8 cellular contexts compared by ENCODE assay signal in the genomic region with DNA sequence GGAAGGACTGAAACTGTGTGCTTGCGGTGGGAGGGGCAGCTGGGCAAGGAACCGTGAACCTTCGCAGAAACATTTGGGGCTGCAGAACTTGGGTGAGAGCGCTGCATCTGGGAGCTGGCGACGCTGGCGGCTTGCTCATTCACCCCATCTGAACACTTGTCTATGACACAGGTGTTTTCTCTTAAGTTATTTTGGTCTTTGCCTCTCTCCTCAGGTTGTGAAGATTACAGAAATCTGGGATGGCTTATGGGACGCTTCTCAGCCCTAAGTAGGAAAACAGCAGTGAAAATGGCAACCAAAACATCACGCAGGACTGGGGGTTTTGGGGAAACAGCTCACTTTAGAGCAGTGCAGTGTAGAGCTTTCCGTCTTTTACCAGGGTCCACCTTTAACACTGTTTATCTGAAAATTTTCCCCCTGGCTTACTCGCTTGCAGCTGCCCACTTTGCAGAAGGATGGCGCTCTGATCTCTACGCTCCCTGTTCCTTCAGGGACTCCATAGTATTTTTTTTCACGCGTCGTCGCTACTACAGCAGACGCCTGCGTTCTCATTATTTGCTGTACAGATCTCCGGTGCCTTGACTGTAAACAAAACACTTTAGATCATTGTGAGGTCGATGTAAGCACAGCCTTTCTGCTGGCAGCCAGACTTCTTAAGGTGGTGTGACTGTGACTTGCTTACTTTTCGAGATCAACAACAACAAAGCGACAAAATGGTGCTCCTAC. TPM values are rescaled to one million over a fixed set of nuclear protein-coding genes. Genes with fewer than 3 reads are reported as not detected.
DNase-seq lines count a peak whose midpoint lies in the region; ATAC-seq and TF ChIP-seq lines count a peak whose summit lies in the region.

No MANE protein-coding gene starts in this region.

- peaks cover 31% of the 10 kb centered on the region for H3K4me1 ChIP-seq in PC-3 (ENCODE audit: insufficient read depth, low read length)

- H3K4me2 ChIP-seq in PC-3 (ENCODE audit: low read length) = peak overlapping the region; percentile 88

- peaks cover 34% of the 10 kb centered on the region for H3K79me2 ChIP-seq in PC-3 (ENCODE audit: low read length)

- no peaks in the 10 kb centered on the region for H3K27me3 ChIP-seq in PC-3 (ENCODE audit: low read length)

- peaks cover 12% of the 10 kb centered on the region for H3K36me3 ChIP-seq in PC-3 (ENCODE audit: low read depth, low read length)

- H3K9ac ChIP-seq in PC-3 (ENCODE audit: low read length) = peak overlapping the region; percentile 38

- CTCF ChIA-PET in GM10248 (lab: Yijun Ruan, JAX) = interaction anchor here (0.8 to 5.1 kb wide), 11 partner anchors 9 to 351 kb away, joined by 3 to 36 read pairs (median 4); a partner anchor contains a TSS
- CTCF ChIA-PET in PC-3 (lab: Charles Lee) = interaction anchor here (0.6 to 1.1 kb wide), 2 partner anchors 22 to 23 kb away, joined by 4 to 9 read pairs; no protein-coding TSS in a partner anchor

- no peaks in the 10 kb centered on the region for H3F3A ChIP-seq in PC-3 (ENCODE audit: low read length, unreplicated experiment)

- peak; percentile 25 for TF ChIP-seq CTCF in GM10248 (IDR thresholded peaks at IDR 0.05; ENCODE audit: control extremely low read depth, extremely low read depth, low read depth, missing control alignments)
- TF ChIP-seq CTCF in PC-3 (conservative IDR thresholded peaks at IDR 0.05; ENCODE audit: low read depth, low read length) = peak; percentile 50

- POLR2A ChIA-PET in GM10248 (lab: Yijun Ruan, JAX) (interaction anchor here (1.0 kb wide), 1 partner anchor 8 kb away, joined by 4 read pairs; no protein-coding TSS in a partner anchor), PC-3 (lab: Charles Lee; ENCODE audit: unreplicated experiment) (interaction anchor here (0.5 kb wide), 2 partner anchors 11 to 316 kb away, joined by 3 to 4 read pairs; no protein-coding TSS in a partner anchor)

- peaks cover 7% of the 10 kb centered on the region; the same call in 1 of the 2 replicates for H4K20me1 ChIP-seq in PC-3 (ENCODE audit: low read length)

- H2AFZ ChIP-seq in PC-3 (ENCODE audit: low read length) = peak overlapping the region; percentile 87

- no TSS peak for BruUV-seq in PC-3 (replicated peaks; lab: Mats Ljungman, UMichigan)

- H3K9me3 ChIP-seq in PC-3 (ENCODE audit: low read length) = no peaks in the 10 kb centered on the region

- H3K9me2 ChIP-seq in PC-3 (replicated peaks; ENCODE audit: low read length) = no peaks in the 10 kb centered on the region

- intact Hi-C loops in PC-3 (cut with micrococcal nuclease) = no loop called here
- intact Hi-C loops in sciatic nerve (cut with DNase I) = no loop called here

- peak; percentile 54 for DNase-seq in GM10248 (ENCODE audit: extremely low spot score)
- DNase-seq in PC-3 = peak; percentile 35
- DNase-seq in anterior cingulate cortex (lab: John Stamatoyannopoulos, UW) = peak in 35 of 58 donors; percentile 11 to 65 (median 30)
- DNase-seq in inferior parietal cortex (ENCODE audit: extremely low spot score) = peak; percentile 61
- peak; percentile 54 for DNase-seq in stimulated activated CD4-positive, alpha-beta T cell treated with anti-CD3 and anti-CD28 coated beads, Interleukin-4, amount 100 ng/mL, for 24 hours
- DNase-seq in sciatic nerve (ENCODE audit: low spot score) = no peak
- DNase-seq in NCI-H146 treated with DMSO at 0.1 percent for 48 hours (lab: John Stamatoyannopoulos, UW; ENCODE audit: unreplicated experiment) = no peak

- H3K4me3 ChIP-seq in PC-3 (ENCODE audit: low read length) = peak overlapping the region; percentile 70

- peak; percentile 29 for ATAC-seq in HG02852 (IDR thresholded peaks at IDR 0.05; ENCODE audit: unreplicated experiment)
- ATAC-seq in PC-3 = peak; percentile 16
- no peak for ATAC-seq in sciatic nerve

- H3K27ac ChIP-seq in PC-3 (ENCODE audit: low read length) = peak overlapping the region; percentile 26

RNA-seq across cellular contexts. Expression of a gene that starts 2.7 kb away (rescaled TPM):
- 29.2 and 37.2 TPM in 2 replicates for total RNA-seq in PC-3 (2014; rRNA removed)
- total RNA-seq in sciatic nerve = 110 TPM

RNA-seq across cellular contexts. Expression of a gene that starts 18.5 kb away (rescaled TPM):
- total RNA-seq in PC-3 (2014; rRNA removed) (0.52 and 2.1 TPM in 2 replicates), sciatic nerve (0.62 TPM)

Comparison
In these comparisons a context has a peak if more than half of its experiments do, and no peak if none do; other contexts are left out.
1. DNase-seq: peak in GM10248 (single experiment), PC-3 (single experiment), anterior cingulate cortex (35 of 58), inferior parietal cortex (single experiment) and stimulated activated CD4-positive, alpha-beta T cell treated with anti-CD3 and anti-CD28 coated beads, Interleukin-4, amount 100 ng/mL, for 24 hours (single experiment); none in sciatic nerve (single experiment) and NCI-H146 treated with DMSO at 0.1 percent for 48 hours (single experiment).